Comparison of ENCODE assay signal across 1 cellular context in genomic region chr2:33467413-33467812, GRCh38.
TF ChIP-seq lines count a peak whose summit lies in the region.

No MANE protein-coding gene starts in this region.

TF ChIP-seq in GM23338, 12 proteins besides CTCF, POLR2A, EP300 and RAD21 (continued from another document):
- no peak for TF ChIP-seq REST (IDR thresholded peaks at IDR 0.05; ENCODE audit: unreplicated experiment)
- TF ChIP-seq ETS1 (IDR thresholded peaks at IDR 0.05), result no peak
- TF ChIP-seq ZNF462 (CRISPR knock-in tag; IDR thresholded peaks at IDR 0.05), result no peak
- no peak for TF ChIP-seq ZNF114 (CRISPR knock-in tag; IDR thresholded peaks at IDR 0.05)
